In genomic region chr12:116135209-116135930, GRCh38 we compare ENCODE assay signal across 1 cellular context.
TF ChIP-seq lines count a peak whose summit lies in the region.

No MANE protein-coding gene starts in this region.

TF ChIP-seq in HCT116, 20 proteins besides CTCF, POLR2A, EP300 and RAD21 (continued from another document):
- TF ChIP-seq POLR2AphosphoS5 (IDR thresholded peaks at IDR 0.05; ENCODE audit: low read depth, low read length) (peak; percentile 22; the same call in 1 of the 2 replicates), EZH2 (IDR thresholded peaks at IDR 0.05) (no peak), ATF3 (IDR thresholded peaks at IDR 0.05) (no peak)
